ENCODE assay signal across 24 cellular contexts in the genomic region with DNA sequence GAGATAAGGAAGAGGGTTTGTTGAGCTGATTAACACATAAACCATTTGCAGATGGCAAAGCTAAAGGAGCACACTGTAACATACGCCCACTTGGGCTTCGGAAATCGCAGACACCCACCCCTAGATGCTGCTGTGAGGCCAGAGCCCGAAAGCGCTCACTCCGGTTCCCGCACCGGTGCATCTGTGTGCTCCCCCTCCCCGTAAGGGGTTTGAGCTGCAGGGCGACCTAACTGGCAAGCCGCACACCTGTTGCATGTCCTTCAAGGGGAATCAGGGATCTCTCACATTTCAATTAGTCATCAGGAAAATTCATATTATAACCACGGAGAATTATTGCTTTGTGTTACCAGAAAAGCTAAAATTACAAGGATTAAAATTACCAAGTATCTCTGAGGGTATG. TPM values are rescaled to one million over a fixed set of nuclear protein-coding genes. Genes with fewer than 3 reads are reported as not detected.
DNase-seq lines count a peak whose midpoint lies in the region; FAIRE-seq lines count a peak whose summit lies in the region.
"Had no signal": no experiment of that assay in that cellular context is flagged by ENCODE, and none has a peak within 500 bp of the region (broad histone marks: within the 10 kb centered on the region; RNA-seq: fewer than 3 reads in every experiment).

No MANE protein-coding gene starts in this region.

- H3K4me1 ChIP-seq in iPS-15b (ENCODE audit: control insufficient read depth, insufficient read depth, low read length): peaks cover 2% of the 10 kb centered on the region
- H3K4me1 ChIP-seq in skeletal muscle satellite cell (ENCODE audit: control insufficient read depth, insufficient read depth, low read length): peaks cover 13% of the 10 kb centered on the region
- H3K4me1 ChIP-seq: thyroid gland had no signal

- H3K4me3 ChIP-seq in iPS-15b (ENCODE audit: low read depth, low read length) (peak overlapping the region; percentile 53), skeletal muscle satellite cell (ENCODE audit: low read length) (peak overlapping the region; percentile 47)
- H3K4me3 ChIP-seq: smooth muscle cell, thyroid gland had no signal

- H3K9me3 ChIP-seq in iPS-15b (ENCODE audit: control insufficient read depth, insufficient read depth, low read length): no peaks in the 10 kb centered on the region
- H3K9me3 ChIP-seq in skeletal muscle satellite cell (replicated peaks; ENCODE audit: low read length): no peaks in the 10 kb centered on the region
- H3K9me3 ChIP-seq: thyroid gland had no signal

- DNase-seq in NCI-H2227 (lab: John Stamatoyannopoulos, UW; ENCODE audit: unreplicated experiment) (peak; percentile 60), NCI-H2227 treated with DMSO at 0.1 percent for 48 hours (lab: John Stamatoyannopoulos, UW) (no peak), RPMI8226 (peak; percentile 9), HPDE6-E6E7 (ENCODE audit: extremely low spot score) (no peak), frontal cortex (ENCODE audit: low spot score in 2 of 2) (no peak), urothelium cell line (ENCODE audit: low spot score) (no peak)
- DNase-seq: activated CD4-positive, alpha-beta T cell treated with anti-CD3 and anti-CD28 coated beads for 4 hours; activated T-cell treated with anti-CD3 and anti-CD28 coated beads, Interleukin-2, amount 50 U/mL, for 72 hours; anterior cingulate cortex; DMS79 treated with DMSO at 0.1 percent for 48 hours; glutamatergic neuron; HFFc6; NCI-H1105; NCI-H2107; NCI-H526 treated with DMSO at 0.1 percent for 48 hours; SHP77; stimulated activated CD4-positive, alpha-beta T cell treated with anti-CD3 and anti-CD28 coated beads, Interleukin-2, amount 100 ng/mL, for 48 hours; stimulated activated naive CD4-positive, alpha-beta T cell treated with Interleukin-2 at 50 U/mL for 16 hours; thyroid gland had no signal

- no peak for FAIRE-seq in frontal cortex (lab: Jason Lieb, UNC)
- no peak for FAIRE-seq in urothelium cell line (lab: Jason Lieb, UNC)
- FAIRE-seq: GM12892 had no signal

- peak overlapping the region; percentile 86 for H3K4me2 ChIP-seq in skeletal muscle satellite cell (ENCODE audit: low read length)

- H3K36me3 ChIP-seq in iPS-15b (ENCODE audit: control insufficient read depth, insufficient read depth, low read length) (no peaks in the 10 kb centered on the region), skeletal muscle satellite cell (ENCODE audit: insufficient read depth, low read length) (no peaks in the 10 kb centered on the region)
- H3K36me3 ChIP-seq: thyroid gland had no signal

- no peaks in the 10 kb centered on the region for H3K27me3 ChIP-seq in iPS-15b (ENCODE audit: control insufficient read depth, insufficient read depth, low read length)
- no peaks in the 10 kb centered on the region for H3K27me3 ChIP-seq in skeletal muscle satellite cell (ENCODE audit: control insufficient read depth, insufficient read depth, low read length)
- H3K27me3 ChIP-seq: thyroid gland had no signal

- H3K9ac ChIP-seq in iPS-15b (ENCODE audit: low read depth, low read length): no peak overlapping the region
- no peak overlapping the region for H3K9ac ChIP-seq in skeletal muscle satellite cell (ENCODE audit: low read depth, low read length)

RNA-seq across cellular contexts. Expression of gene CFH, which starts 1.4 kb away (rescaled TPM):
- 18.8 and 19.0 TPM in 2 replicates for total RNA-seq in skeletal muscle satellite cell (2012; rRNA removed)
- total RNA-seq in frontal cortex: 30.6 TPM
- total RNA-seq: B cell had no signal

RNA-seq across cellular contexts. Expression of gene KCNT2, which starts 42.2 kb away (rescaled TPM):
- 0.44 and 0.76 TPM in 2 replicates for total RNA-seq in skeletal muscle satellite cell (2012; rRNA removed)
- 28.1 TPM for total RNA-seq in frontal cortex
- total RNA-seq: activated T-cell treated with anti-CD3 and anti-CD28 coated beads, Interleukin-2, amount 50 U/mL, for 72 hours; B cell had no signal

Comparison
In these comparisons a context has a peak if more than half of its experiments do, and no peak if none do; other contexts are left out.
1. DNase-seq: peak in NCI-H2227 (single experiment) and RPMI8226 (single experiment); none in NCI-H2227 treated with DMSO at 0.1 percent for 48 hours (single experiment), HPDE6-E6E7 (single experiment), frontal cortex (0 of 2) and urothelium cell line (single experiment).